In genomic region chr19:55493650-55494171, GRCh38 we compare ENCODE assay signal across 17 cellular contexts. TPM values are rescaled to one million over a fixed set of nuclear protein-coding genes. Genes with fewer than 3 reads are reported as not detected.
DNase-seq lines count a peak whose midpoint lies in the region; ATAC-seq, FAIRE-seq and TF ChIP-seq lines count a peak whose summit lies in the region.
"Had no signal": no experiment of that assay in that cellular context is flagged by ENCODE, and none has a peak within 500 bp of the region (broad histone marks: within the 10 kb centered on the region; RNA-seq: fewer than 3 reads in every experiment).

No MANE protein-coding gene starts in this region.

- H3K4me3 ChIP-seq in liver (ENCODE audit: low read depth in 1 of 3, low read length in 3 of 3) (no peak overlapping the region), HepG2 (replicated peaks in 1 of 3; ENCODE audit: insufficient read depth in 1 of 3, low read depth in 2 of 3, low read length in 3 of 3) (no peak overlapping the region), rectal smooth muscle tissue (ENCODE audit: low read length) (peak overlapping the region; percentile 49)
- H3K4me3 ChIP-seq: A549, MG63, prostate gland had no signal

- H3K9me3 Mint-ChIP-seq in natural killer cell, result no peaks in the 10 kb centered on the region
- H3K9me3 Mint-ChIP-seq: activated naive CD8-positive, alpha-beta T cell treated with anti-CD3 and anti-CD28 coated beads for 36 hours; stimulated activated naive CD8-positive, alpha-beta T cell treated with anti-CD3 and anti-CD28 coated beads, Interleukin-15, Interleukin-2, amounts not matched to agents 100 ng/mL and 50 ng/mL, for 24 hours had no signal

- H3K27me3 ChIP-seq in liver (ENCODE audit: control insufficient read depth in 4 of 4, insufficient read depth in 4 of 4, low read length in 3 of 4) (no peaks in the 10 kb centered on the region), HepG2 (ENCODE audit: control insufficient read depth in 1 of 2, insufficient read depth in 2 of 2, low read length in 2 of 2) (peaks cover 18 to 79% of the 10 kb centered on the region in 2 experiments), rectal smooth muscle tissue (ENCODE audit: control insufficient read depth, insufficient read depth, low read length) (no peaks in the 10 kb centered on the region)
- H3K27me3 ChIP-seq: MG63 had no signal

- 42% methylated on average over 37 of the region's 37 CpGs for WGBS in liver
- 9% methylated on average over 5 of the region's 37 CpGs for WGBS in HepG2 (ENCODE audit: low lambda C conversion rate)

- intact Hi-C loops in HepG2 (cut with micrococcal nuclease; ENCODE audit: unreplicated experiment), result no loop called here
- intact Hi-C loops in Right ventricle myocardium superior (cut with DNase I), result no loop called here
- intact Hi-C loops in natural killer cell (cut with micrococcal nuclease), result no loop called here

- H3K9ac ChIP-seq in liver (ENCODE audit: low read depth in 1 of 2, low read length in 2 of 2), result no peak overlapping the region
- no peak overlapping the region for H3K9ac ChIP-seq in HepG2 (ENCODE audit: insufficient read depth, low read depth, low read length)
- no peak overlapping the region for H3K9ac ChIP-seq in rectal smooth muscle tissue (ENCODE audit: low read length)

- TF ChIP-seq RAD21 in liver (IDR thresholded peaks at IDR 0.05), result no peak
- no peak for TF ChIP-seq RAD21 in HepG2 (CRISPR knock-in tag; IDR thresholded peaks at IDR 0.05)

- no peak overlapping the region for H3K4me2 ChIP-seq in HepG2 (ENCODE audit: low read depth, low read length)
- H3K4me2 ChIP-seq: A549 had no signal

- no peaks in the 10 kb centered on the region for H3K36me3 ChIP-seq in liver (ENCODE audit: control insufficient read depth in 4 of 4, insufficient read depth in 3 of 4, low read depth in 1 of 4, low read length in 3 of 4)
- H3K36me3 ChIP-seq in HepG2 (replicated peaks in 1 of 2; ENCODE audit: control insufficient read depth in 1 of 2, insufficient read depth in 2 of 2, low read length in 2 of 2), result no peaks in the 10 kb centered on the region
- H3K36me3 ChIP-seq in rectal smooth muscle tissue (ENCODE audit: control insufficient read depth, insufficient read depth, low read length), result no peaks in the 10 kb centered on the region
- H3K36me3 ChIP-seq: MG63, prostate gland had no signal

- TF ChIP-seq CTCF in liver (IDR thresholded peaks at IDR 0.05; ENCODE audit: low read depth, low read length, missing input control), result no peak
- no peak for TF ChIP-seq CTCF in HepG2 (CRISPR knock-in tag; IDR thresholded peaks at IDR 0.05)
- no peak for TF ChIP-seq CTCF in natural killer cell (IDR thresholded peaks at IDR 0.05)

- H3K27ac ChIP-seq in liver (ENCODE audit: low read depth in 1 of 2, low read length in 2 of 2) (peak overlapping the region; percentile 60 to 61), HepG2 (ENCODE audit: extremely low read length, insufficient read depth, low read length) (no peak overlapping the region), rectal smooth muscle tissue (ENCODE audit: low read depth, low read length) (peak overlapping the region; percentile 56)

- H3K4me3 Mint-ChIP-seq in natural killer cell, result no peak overlapping the region

- peaks cover 0 to 6% of the 10 kb centered on the region in 2 donors for H3K27me3 Mint-ChIP-seq in natural killer cell (ENCODE audit: low read depth in 2 of 2)
- H3K27me3 Mint-ChIP-seq: stimulated activated naive CD8-positive, alpha-beta T cell treated with anti-CD3 and anti-CD28 coated beads, Interleukin-15, Interleukin-2, amounts not matched to agents 100 ng/mL and 50 ng/mL, for 24 hours had no signal

- no peak for FAIRE-seq in HepG2 (lab: Jason Lieb, UNC)
- FAIRE-seq: A549 had no signal

- no peaks in the 10 kb centered on the region for H4K20me1 ChIP-seq in HepG2 (ENCODE audit: insufficient read depth, low read length)

- CTCF ChIA-PET in HepG2 (lab: Yijun Ruan, JAX; ENCODE audit: low intra/inter-chr PET ratio, low total read pairs), result no interaction called here

- TF ChIP-seq EP300 in HepG2 (IDR thresholded peaks at IDR 0.05; ENCODE audit: low read depth in 2 of 2, low read length in 2 of 2) (no peak), HepG2 (CRISPR knock-in tag; IDR thresholded peaks at IDR 0.05; ENCODE audit: borderline replicate concordance) (no peak)

- ATAC-seq in HepG2 (no peak), Right ventricle myocardium superior (ENCODE audit: poor library complexity) (peak; percentile 2), natural killer cell (no peak)
- ATAC-seq: A549, HCT116 had no signal

- no peaks in the 10 kb centered on the region for H3K4me1 Mint-ChIP-seq in natural killer cell

- POLR2A ChIA-PET in HepG2 (lab: Yijun Ruan, JAX), result interaction anchor here (1.2 to 1.6 kb wide), 2 partner anchors 8 to 11 kb away, joined by 3 to 5 read pairs; partner anchors contain the start of gene NAT14

- TF ChIP-seq POLR2A in HepG2 (IDR thresholded peaks at IDR 0.05; ENCODE audit: insufficient read depth in 1 of 2, low read depth in 2 of 2, low read length in 2 of 2), result no peak

- no peaks in the 10 kb centered on the region for H3K79me2 ChIP-seq in HepG2 (ENCODE audit: insufficient read depth, low read length)

- DNase-seq in HepG2 (ENCODE audit: low spot score) (no peak), Right ventricle myocardium superior (no peak), natural killer cell (no peak)
- DNase-seq in activated CD8-positive, alpha-beta memory T cell treated with anti-CD3 and anti-CD28 coated beads, Interleukin-2, amount 50 U/mL, for 4 hours, result no peak
- no peak for DNase-seq in activated CD8-positive, alpha-beta memory T cell treated with anti-CD3 and anti-CD28 coated beads for 24 hours
- DNase-seq in stimulated activated CD4-positive, alpha-beta T cell treated with anti-CD3 and anti-CD28 coated beads, Interleukin-4, amount 100 ng/mL, for 24 hours, result no peak
- DNase-seq: activated naive CD8-positive, alpha-beta T cell treated with anti-CD3 and anti-CD28 coated beads for 36 hours; Calu3; erythroblast had no signal

- BruUV-seq in HepG2 (replicated peaks; lab: Mats Ljungman, UMichigan), result no TSS peak

- in situ Hi-C loops in HepG2 (cut with HindIII; ENCODE audit: extremely low pct_ligation_motif_present, low pct_unique_long_range_greater_than_20kb), result no loop called here

- no peak overlapping the region for H3K27ac Mint-ChIP-seq in natural killer cell
- H3K27ac Mint-ChIP-seq: stimulated activated naive CD8-positive, alpha-beta T cell treated with anti-CD3 and anti-CD28 coated beads, Interleukin-15, Interleukin-2, amounts not matched to agents 100 ng/mL and 50 ng/mL, for 24 hours had no signal

- H3K4me1 ChIP-seq in liver (ENCODE audit: control insufficient read depth in 4 of 4, insufficient read depth in 4 of 4, low read length in 3 of 4) (no peaks in the 10 kb centered on the region), HepG2 (ENCODE audit: insufficient read depth, low read length) (peaks cover 1% of the 10 kb centered on the region; the same call in 1 of the 2 replicates), rectal smooth muscle tissue (ENCODE audit: control insufficient read depth, insufficient read depth, low read length) (peaks cover 19% of the 10 kb centered on the region)
- H3K4me1 ChIP-seq: prostate gland had no signal

- H3K36me3 Mint-ChIP-seq in natural killer cell, result no peaks in the 10 kb centered on the region
- H3K36me3 Mint-ChIP-seq: activated naive CD8-positive, alpha-beta T cell treated with anti-CD3 and anti-CD28 coated beads for 36 hours had no signal

- H3K9me3 ChIP-seq in liver (ENCODE audit: control insufficient read depth in 4 of 4, low read length in 3 of 4), result no peaks in the 10 kb centered on the region
- H3K9me3 ChIP-seq in HepG2 (ENCODE audit: low read length), result no peaks in the 10 kb centered on the region
- H3K9me3 ChIP-seq: A549, MG63, prostate gland had no signal

- no peak overlapping the region for H2AFZ ChIP-seq in HepG2 (ENCODE audit: low read length)

RNA-seq across cellular contexts. Expression of gene SSC5D, which starts 5.5 kb away (rescaled TPM):
- total RNA-seq in liver, result under 1 TPM; 0.19 to 0.84 TPM
- 1 to 10 TPM in 1 of 2 donors, under 1 TPM in 1; 0.08 to 1.0 TPM for polyA plus RNA-seq in liver
- not detected in 2 replicates for total RNA-seq in HepG2 (2016; rRNA removed; fragmentation: Illumina TruSeq; extraction: Trizol)
- total RNA-seq in HepG2 (2016; cell fraction: cytosol; rRNA removed; fragmentation: Illumina TruSeq; extraction: Trizol; ENCODE audit: low read depth), result not detected in 2 replicates
- not detected in 2 replicates for total RNA-seq in HepG2 (2016; cell fraction: insoluble cytoplasmic fraction; rRNA removed; fragmentation: Illumina TruSeq; extraction: Trizol)
- not detected in 2 replicates for total RNA-seq in HepG2 (2016; cell fraction: membrane; rRNA removed; fragmentation: Illumina TruSeq; extraction: Trizol)
- total RNA-seq in HepG2 (2016; cell fraction: nucleus; rRNA removed; fragmentation: Illumina TruSeq; extraction: Trizol), result not detected in 2 replicates
- polyA plus RNA-seq in HepG2 (2011; rRNA removed), result 0.03 TPM in 1 of 2 replicates, not detected in the other
- not detected in 2 replicates for polyA plus RNA-seq in HepG2 (2011; cell fraction: cytosol; rRNA removed)
- polyA plus RNA-seq in HepG2 (2011; cell fraction: nucleus; rRNA removed), result 0.10 and 0.61 TPM in 2 replicates
- polyA plus RNA-seq in HepG2 (2012), result 0.03 TPM in 1 of 2 replicates, not detected in the other
- not detected in 2 replicates for polyA plus RNA-seq in HepG2 (2016; cell fraction: cytosol; fragmentation: Illumina TruSeq; extraction: Trizol; ENCODE audit: low read depth)
- not detected in 2 replicates for polyA plus RNA-seq in HepG2 (2016; cell fraction: insoluble cytoplasmic fraction; fragmentation: Illumina TruSeq; extraction: Trizol; ENCODE audit: low read depth)
- not detected in 2 replicates for polyA plus RNA-seq in HepG2 (2016; cell fraction: membrane; fragmentation: Illumina TruSeq; extraction: Trizol; ENCODE audit: low read depth)
- not detected in 2 replicates for polyA plus RNA-seq in HepG2 (2016; cell fraction: nucleus; fragmentation: Illumina TruSeq; extraction: Trizol; ENCODE audit: insufficient read depth, low read depth)
- 0.04 and 0.14 TPM in 2 replicates for polyA minus RNA-seq in HepG2 (2011; rRNA and poly(A)+ RNA removed; ENCODE audit: low replicate concordance)
- not detected in 2 replicates for polyA minus RNA-seq in HepG2 (2011; cell fraction: cytosol; rRNA and poly(A)+ RNA removed)
- 0.12 TPM in 1 of 2 replicates, not detected in the other for polyA minus RNA-seq in HepG2 (2011; cell fraction: nucleus; rRNA and poly(A)+ RNA removed)
- 2.6 TPM for total RNA-seq in Right ventricle myocardium superior
- total RNA-seq in natural killer cell, result under 1 TPM; 0.11 to 0.68 (median 0.58) TPM

RNA-seq across cellular contexts. Expression of gene NAT14, which starts 8.7 kb away (rescaled TPM):
- total RNA-seq in liver, result 1 to 10 TPM; 1.4 to 3.7 TPM
- 1 to 10 TPM; 2.6 to 3.5 TPM for polyA plus RNA-seq in liver
- total RNA-seq in HepG2 (2016; rRNA removed; fragmentation: Illumina TruSeq; extraction: Trizol), result 14.7 and 22.3 TPM in 2 replicates
- 15.7 and 17.4 TPM in 2 replicates for total RNA-seq in HepG2 (2016; cell fraction: cytosol; rRNA removed; fragmentation: Illumina TruSeq; extraction: Trizol; ENCODE audit: low read depth)
- total RNA-seq in HepG2 (2016; cell fraction: insoluble cytoplasmic fraction; rRNA removed; fragmentation: Illumina TruSeq; extraction: Trizol), result 14.8 and 26.5 TPM in 2 replicates
- total RNA-seq in HepG2 (2016; cell fraction: membrane; rRNA removed; fragmentation: Illumina TruSeq; extraction: Trizol), result 24.1 and 26.6 TPM in 2 replicates
- 17.7 and 22.1 TPM in 2 replicates for total RNA-seq in HepG2 (2016; cell fraction: nucleus; rRNA removed; fragmentation: Illumina TruSeq; extraction: Trizol)
- polyA plus RNA-seq in HepG2 (2011; rRNA removed), result 20.7 and 24.7 TPM in 2 replicates
- polyA plus RNA-seq in HepG2 (2011; cell fraction: cytosol; rRNA removed), result 17.5 and 24.6 TPM in 2 replicates
- 37.8 and 42.1 TPM in 2 replicates for polyA plus RNA-seq in HepG2 (2011; cell fraction: nucleus; rRNA removed)
- polyA plus RNA-seq in HepG2 (2012), result 19.0 and 25.8 TPM in 2 replicates
- polyA plus RNA-seq in HepG2 (2016; cell fraction: cytosol; fragmentation: Illumina TruSeq; extraction: Trizol; ENCODE audit: low read depth), result 18.4 and 22.8 TPM in 2 replicates
- 16.4 and 17.1 TPM in 2 replicates for polyA plus RNA-seq in HepG2 (2016; cell fraction: insoluble cytoplasmic fraction; fragmentation: Illumina TruSeq; extraction: Trizol; ENCODE audit: low read depth)
- 23.9 and 24.7 TPM in 2 replicates for polyA plus RNA-seq in HepG2 (2016; cell fraction: membrane; fragmentation: Illumina TruSeq; extraction: Trizol; ENCODE audit: low read depth)
- polyA plus RNA-seq in HepG2 (2016; cell fraction: nucleus; fragmentation: Illumina TruSeq; extraction: Trizol; ENCODE audit: insufficient read depth, low read depth), result 40.3 and 41.0 TPM in 2 replicates
- polyA minus RNA-seq in HepG2 (2011; rRNA and poly(A)+ RNA removed; ENCODE audit: low replicate concordance), result 4.3 and 11.1 TPM in 2 replicates
- polyA minus RNA-seq in HepG2 (2011; cell fraction: cytosol; rRNA and poly(A)+ RNA removed), result 4.5 and 6.5 TPM in 2 replicates
- 3.2 and 5.3 TPM in 2 replicates for polyA minus RNA-seq in HepG2 (2011; cell fraction: nucleus; rRNA and poly(A)+ RNA removed)
- total RNA-seq in Right ventricle myocardium superior, result 2.9 TPM
- 10 to 100 TPM in 1 of 3 donors, 1 to 10 TPM in 2; 8.7 to 12.5 (median 8.8) TPM for total RNA-seq in natural killer cell

RNA-seq across cellular contexts. Expression of gene ZNF628, which starts 17.3 kb away (rescaled TPM):
- total RNA-seq in liver (1 to 10 TPM; 1.1 to 1.9 TPM), HepG2 (2016; rRNA removed; fragmentation: Illumina TruSeq; extraction: Trizol) (1.00 and 1.2 TPM in 2 replicates), Right ventricle myocardium superior (4.7 TPM), natural killer cell (10 to 100 TPM; 20.8 to 28.7 (median 24.1) TPM)
- polyA plus RNA-seq in liver (1 to 10 TPM in 1 of 2 donors, under 1 TPM in 1; 0.99 to 4.4 TPM), HepG2 (2011; rRNA removed) (0.48 and 0.54 TPM in 2 replicates)
- 0.53 and 0.91 TPM in 2 replicates for total RNA-seq in HepG2 (2016; cell fraction: cytosol; rRNA removed; fragmentation: Illumina TruSeq; extraction: Trizol; ENCODE audit: low read depth)
- 0.98 and 1.1 TPM in 2 replicates for total RNA-seq in HepG2 (2016; cell fraction: insoluble cytoplasmic fraction; rRNA removed; fragmentation: Illumina TruSeq; extraction: Trizol)
- total RNA-seq in HepG2 (2016; cell fraction: membrane; rRNA removed; fragmentation: Illumina TruSeq; extraction: Trizol), result 1.9 and 2.5 TPM in 2 replicates
- 1.2 TPM in 2 replicates for total RNA-seq in HepG2 (2016; cell fraction: nucleus; rRNA removed; fragmentation: Illumina TruSeq; extraction: Trizol)
- 0.19 and 0.56 TPM in 2 replicates for polyA plus RNA-seq in HepG2 (2011; cell fraction: cytosol; rRNA removed)
- 2.8 and 4.7 TPM in 2 replicates for polyA plus RNA-seq in HepG2 (2011; cell fraction: nucleus; rRNA removed)
- polyA plus RNA-seq in HepG2 (2012), result 1.7 and 1.9 TPM in 2 replicates
- 0.40 and 0.47 TPM in 2 replicates for polyA plus RNA-seq in HepG2 (2016; cell fraction: cytosol; fragmentation: Illumina TruSeq; extraction: Trizol; ENCODE audit: low read depth)
- 1.4 and 2.1 TPM in 2 replicates for polyA plus RNA-seq in HepG2 (2016; cell fraction: insoluble cytoplasmic fraction; fragmentation: Illumina TruSeq; extraction: Trizol; ENCODE audit: low read depth)
- 1.1 and 2.4 TPM in 2 replicates for polyA plus RNA-seq in HepG2 (2016; cell fraction: membrane; fragmentation: Illumina TruSeq; extraction: Trizol; ENCODE audit: low read depth)
- polyA plus RNA-seq in HepG2 (2016; cell fraction: nucleus; fragmentation: Illumina TruSeq; extraction: Trizol; ENCODE audit: insufficient read depth, low read depth), result 2.5 and 2.7 TPM in 2 replicates
- polyA minus RNA-seq in HepG2 (2011; rRNA and poly(A)+ RNA removed; ENCODE audit: low replicate concordance), result 0.75 and 2.3 TPM in 2 replicates
- polyA minus RNA-seq in HepG2 (2011; cell fraction: cytosol; rRNA and poly(A)+ RNA removed), result 1.9 and 2.1 TPM in 2 replicates
- 0.62 and 1.8 TPM in 2 replicates for polyA minus RNA-seq in HepG2 (2011; cell fraction: nucleus; rRNA and poly(A)+ RNA removed)

RNA-seq across cellular contexts. Expression of gene C19orf85, which starts 29.2 kb away (rescaled TPM):
- total RNA-seq in liver, result not detected
- not detected for polyA plus RNA-seq in liver
- not detected in 2 replicates for total RNA-seq in HepG2 (2016; rRNA removed; fragmentation: Illumina TruSeq; extraction: Trizol)
- total RNA-seq in HepG2 (2016; cell fraction: cytosol; rRNA removed; fragmentation: Illumina TruSeq; extraction: Trizol; ENCODE audit: low read depth), result not detected in 2 replicates
- total RNA-seq in HepG2 (2016; cell fraction: insoluble cytoplasmic fraction; rRNA removed; fragmentation: Illumina TruSeq; extraction: Trizol), result not detected in 2 replicates
- total RNA-seq in HepG2 (2016; cell fraction: membrane; rRNA removed; fragmentation: Illumina TruSeq; extraction: Trizol), result not detected in 2 replicates
- not detected in 2 replicates for total RNA-seq in HepG2 (2016; cell fraction: nucleus; rRNA removed; fragmentation: Illumina TruSeq; extraction: Trizol)
- polyA plus RNA-seq in HepG2 (2011; rRNA removed), result not detected in 2 replicates
- polyA plus RNA-seq in HepG2 (2011; cell fraction: cytosol; rRNA removed), result not detected in 2 replicates
- polyA plus RNA-seq in HepG2 (2011; cell fraction: nucleus; rRNA removed), result not detected in 2 replicates
- polyA plus RNA-seq in HepG2 (2012), result not detected in 2 replicates
- polyA plus RNA-seq in HepG2 (2016; cell fraction: cytosol; fragmentation: Illumina TruSeq; extraction: Trizol; ENCODE audit: low read depth), result not detected in 2 replicates
- not detected in 2 replicates for polyA plus RNA-seq in HepG2 (2016; cell fraction: insoluble cytoplasmic fraction; fragmentation: Illumina TruSeq; extraction: Trizol; ENCODE audit: low read depth)
- not detected in 2 replicates for polyA plus RNA-seq in HepG2 (2016; cell fraction: membrane; fragmentation: Illumina TruSeq; extraction: Trizol; ENCODE audit: low read depth)
- not detected in 2 replicates for polyA plus RNA-seq in HepG2 (2016; cell fraction: nucleus; fragmentation: Illumina TruSeq; extraction: Trizol; ENCODE audit: insufficient read depth, low read depth)
- not detected in 2 replicates for polyA minus RNA-seq in HepG2 (2011; rRNA and poly(A)+ RNA removed; ENCODE audit: low replicate concordance)
- not detected in 2 replicates for polyA minus RNA-seq in HepG2 (2011; cell fraction: cytosol; rRNA and poly(A)+ RNA removed)
- polyA minus RNA-seq in HepG2 (2011; cell fraction: nucleus; rRNA and poly(A)+ RNA removed), result not detected in 2 replicates
- total RNA-seq in Right ventricle myocardium superior, result not detected
- total RNA-seq in natural killer cell, result not detected
- total RNA-seq: activated naive CD8-positive, alpha-beta T cell treated with anti-CD3 and anti-CD28 coated beads for 36 hours; Calu3; mononuclear cell; prostate gland had no signal
- polyA plus RNA-seq: A549 had no signal

RNA-seq across cellular contexts. Expression of gene ISOC2, which starts 32.3 kb away (rescaled TPM):
- total RNA-seq in liver (100 to 1,000 TPM in 1 of 2 donors, 10 to 100 TPM in 1; 49.1 to 101 TPM), HepG2 (2016; rRNA removed; fragmentation: Illumina TruSeq; extraction: Trizol) (105 and 106 TPM in 2 replicates), Right ventricle myocardium superior (48.9 TPM), natural killer cell (10 to 100 TPM in 1 of 3 donors, 1 to 10 TPM in 2; 7.2 to 12.4 (median 9.5) TPM)
- polyA plus RNA-seq in liver (100 to 1,000 TPM; 136 to 181 TPM), HepG2 (2011; rRNA removed) (76.8 and 91.2 TPM in 2 replicates)
- total RNA-seq in HepG2 (2016; cell fraction: cytosol; rRNA removed; fragmentation: Illumina TruSeq; extraction: Trizol; ENCODE audit: low read depth), result 58.0 and 83.1 TPM in 2 replicates
- 111 TPM in 2 replicates for total RNA-seq in HepG2 (2016; cell fraction: insoluble cytoplasmic fraction; rRNA removed; fragmentation: Illumina TruSeq; extraction: Trizol)
- total RNA-seq in HepG2 (2016; cell fraction: membrane; rRNA removed; fragmentation: Illumina TruSeq; extraction: Trizol), result 74.7 and 115 TPM in 2 replicates
- total RNA-seq in HepG2 (2016; cell fraction: nucleus; rRNA removed; fragmentation: Illumina TruSeq; extraction: Trizol), result 35.2 and 36.6 TPM in 2 replicates
- polyA plus RNA-seq in HepG2 (2011; cell fraction: cytosol; rRNA removed), result 54.7 and 108 TPM in 2 replicates
- polyA plus RNA-seq in HepG2 (2011; cell fraction: nucleus; rRNA removed), result 86.0 and 95.9 TPM in 2 replicates
- 45.9 and 55.5 TPM in 2 replicates for polyA plus RNA-seq in HepG2 (2012)
- 60.4 and 89.7 TPM in 2 replicates for polyA plus RNA-seq in HepG2 (2016; cell fraction: cytosol; fragmentation: Illumina TruSeq; extraction: Trizol; ENCODE audit: low read depth)
- 101 and 114 TPM in 2 replicates for polyA plus RNA-seq in HepG2 (2016; cell fraction: insoluble cytoplasmic fraction; fragmentation: Illumina TruSeq; extraction: Trizol; ENCODE audit: low read depth)
- 71.9 and 93.3 TPM in 2 replicates for polyA plus RNA-seq in HepG2 (2016; cell fraction: membrane; fragmentation: Illumina TruSeq; extraction: Trizol; ENCODE audit: low read depth)
- 63.4 and 69.6 TPM in 2 replicates for polyA plus RNA-seq in HepG2 (2016; cell fraction: nucleus; fragmentation: Illumina TruSeq; extraction: Trizol; ENCODE audit: insufficient read depth, low read depth)
- polyA minus RNA-seq in HepG2 (2011; rRNA and poly(A)+ RNA removed; ENCODE audit: low replicate concordance), result 18.3 and 57.5 TPM in 2 replicates
- polyA minus RNA-seq in HepG2 (2011; cell fraction: cytosol; rRNA and poly(A)+ RNA removed), result 34.3 and 34.6 TPM in 2 replicates
- polyA minus RNA-seq in HepG2 (2011; cell fraction: nucleus; rRNA and poly(A)+ RNA removed), result 21.0 and 25.6 TPM in 2 replicates
